9 cellular contexts compared by ENCODE assay signal in the genomic region with DNA sequence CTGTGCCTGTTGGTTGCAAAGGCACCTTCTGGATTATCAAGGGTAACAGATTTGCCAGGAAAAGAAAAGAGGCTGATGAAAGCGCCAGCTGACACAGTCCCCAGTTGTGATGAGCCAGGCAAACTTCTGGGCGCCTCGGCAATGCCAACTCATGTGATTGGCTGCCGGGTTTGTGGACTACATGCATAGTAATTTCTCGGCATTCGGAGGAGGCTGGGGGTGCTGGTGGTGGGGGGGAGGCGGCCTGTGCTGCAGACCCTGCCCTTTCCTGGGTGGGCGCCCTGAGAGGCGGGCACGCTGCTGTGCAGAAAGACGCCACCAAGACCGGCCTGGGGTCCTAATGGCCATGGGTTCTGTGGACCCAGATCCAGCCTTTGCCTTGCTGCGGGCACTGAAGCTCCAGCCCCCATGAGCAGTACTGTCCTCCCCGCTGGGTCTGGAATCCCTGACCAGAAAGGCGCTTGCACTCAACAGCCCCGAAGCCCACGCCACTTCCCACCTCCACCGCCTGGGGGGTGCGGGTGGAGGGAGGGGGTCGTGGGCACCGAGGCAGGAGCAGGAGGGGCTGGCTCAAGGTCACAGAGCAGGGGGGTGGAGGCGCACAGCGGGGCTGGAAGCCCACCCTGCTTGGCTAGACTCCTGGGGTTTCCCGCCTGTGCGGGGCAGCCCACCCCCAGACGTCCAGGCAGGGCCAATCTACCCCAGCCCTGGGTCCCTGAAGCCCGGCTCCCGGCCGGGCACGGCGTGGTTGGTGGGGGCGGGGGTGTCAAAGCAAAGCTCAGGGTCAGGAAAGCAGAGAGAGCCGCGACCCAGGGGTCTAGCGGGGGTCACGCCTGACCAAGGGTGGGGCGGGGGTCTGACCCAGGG. TPM values are rescaled to one million over a fixed set of nuclear protein-coding genes. Genes with fewer than 3 reads are reported as not detected.
DNase-seq lines count a peak whose midpoint lies in the region; ATAC-seq and TF ChIP-seq lines count a peak whose summit lies in the region.
"Had no signal": no experiment of that assay in that cellular context is flagged by ENCODE, and none has a peak within 500 bp of the region (broad histone marks: within the 10 kb centered on the region; RNA-seq: fewer than 3 reads in every experiment).

No MANE protein-coding gene starts in this region.

- peak; percentile 14 for TF ChIP-seq CTCF in AG09309 (IDR thresholded peaks at IDR 0.05; ENCODE audit: control insufficient read depth, insufficient read depth, low read depth, low read length, missing control alignments)

- H3K4me3 ChIP-seq in AG09309 (ENCODE audit: control insufficient read depth, low read depth, low read length) (peak overlapping the region; percentile 74), HUES48 (ENCODE audit: low read depth, low read length) (peak overlapping the region; percentile 63)

- 0 out of 2 replicates have a peak, but pooled peaks cover 3% of the 10 kb centered on the region for H3K4me1 ChIP-seq in HUES48 (ENCODE audit: control insufficient read depth, insufficient read depth, low read length)

- H3K27me3 Mint-ChIP-seq in effector memory CD8-positive, alpha-beta T cell, result peaks cover 28 to 81% of the 10 kb centered on the region in 2 donors
- peaks cover 0 to 8% (median 0%) of the 10 kb centered on the region in 3 donors for H3K27me3 Mint-ChIP-seq in naive B cell

- H3K4me1 Mint-ChIP-seq in effector memory CD8-positive, alpha-beta T cell (ENCODE audit: low read depth in 2 of 2), result no peaks in the 10 kb centered on the region
- peaks cover 17 to 39% (median 37%) of the 10 kb centered on the region in 3 donors for H3K4me1 Mint-ChIP-seq in naive B cell

- no peaks in the 10 kb centered on the region for H3K36me3 ChIP-seq in HUES48 (ENCODE audit: control insufficient read depth, insufficient read depth, low read length)
- H3K36me3 ChIP-seq: tibial nerve had no signal

- H3K27ac Mint-ChIP-seq in effector memory CD8-positive, alpha-beta T cell, result no peak overlapping the region
- H3K27ac Mint-ChIP-seq in naive B cell, result peak overlapping the region; percentile 44 to 97 (median 78)

- DNase-seq in AG09309 (ENCODE audit: low read depth), result no peak
- DNase-seq in effector memory CD8-positive, alpha-beta T cell, result no peak
- DNase-seq in naive B cell, result no peak
- no peak for DNase-seq in NCI-H1436 (lab: John Stamatoyannopoulos, UW)
- no peak for DNase-seq in NCI-H774 (lab: John Stamatoyannopoulos, UW)
- no peak for DNase-seq in SIG-M5 (lab: John Stamatoyannopoulos, UW)

- H3K27ac ChIP-seq in HUES48 (ENCODE audit: low read depth, low read length), result peak overlapping the region; percentile 36
- H3K27ac ChIP-seq: tibial nerve had no signal

- no peak for ATAC-seq in effector memory CD8-positive, alpha-beta T cell (replicated peaks)
- ATAC-seq in naive B cell (ENCODE audit: low read depth in 2 of 2) (peak; percentile 26 to 32), GM19351 (IDR thresholded peaks at IDR 0.05; ENCODE audit: unreplicated experiment) (no peak)

- H3K36me3 Mint-ChIP-seq in effector memory CD8-positive, alpha-beta T cell (ENCODE audit: insufficient read depth), result no peaks in the 10 kb centered on the region
- peaks cover 5 to 11% of the 10 kb centered on the region in 2 donors for H3K36me3 Mint-ChIP-seq in naive B cell

- H3K9ac ChIP-seq in HUES48 (ENCODE audit: low read depth, low read length), result no peak overlapping the region

- H3K9me3 ChIP-seq in HUES48 (ENCODE audit: control insufficient read depth, insufficient read depth, low read length), result peaks cover 5% of the 10 kb centered on the region; the same call in 1 of the 2 replicates

- H3K27me3 ChIP-seq in HUES48 (ENCODE audit: control insufficient read depth, insufficient read depth, low read length), result no peaks in the 10 kb centered on the region; the same call in 1 of the 2 replicates

- H3K9me3 Mint-ChIP-seq in effector memory CD8-positive, alpha-beta T cell, result peaks cover 4 to 10% of the 10 kb centered on the region in 2 donors
- H3K9me3 Mint-ChIP-seq in naive B cell, result peaks cover 4 to 9% (median 8%) of the 10 kb centered on the region in 7 donors

- H3K4me3 Mint-ChIP-seq in effector memory CD8-positive, alpha-beta T cell, result peak overlapping the region; percentile 45 to 67
- peak overlapping the region; percentile 78 to 89 (median 84) for H3K4me3 Mint-ChIP-seq in naive B cell

RNA-seq across cellular contexts. Expression of a gene that starts 1.0 kb away (rescaled TPM):
- 1 to 10 TPM in 5 of 6 donors, under 1 TPM in 1; 0.92 to 2.7 (median 1.5) TPM for polyA plus RNA-seq in naive B cell (ENCODE audit: low read depth in 6 of 6)

RNA-seq across cellular contexts. Expression of a gene that starts 17.6 kb away (rescaled TPM):
- polyA plus RNA-seq in naive B cell (ENCODE audit: low read depth in 6 of 6), result 10 to 100 TPM; 49.1 to 72.0 (median 60.9) TPM

RNA-seq across cellular contexts. Expression of a gene that starts 19.7 kb away (rescaled TPM):
- 10 to 100 TPM; 56.2 to 88.7 (median 60.5) TPM for polyA plus RNA-seq in naive B cell (ENCODE audit: low read depth in 6 of 6)

Comparison
In these comparisons a context has a peak if more than half of its experiments do, and no peak if none do; other contexts are left out.
1. ATAC-seq: peak in naive B cell (2 of 2); none in effector memory CD8-positive, alpha-beta T cell (single experiment) and GM19351 (single experiment).
2. H3K27ac Mint-ChIP-seq: peak in naive B cell (6 of 6); none in effector memory CD8-positive, alpha-beta T cell (0 of 2).